Comparison of ENCODE assay signal across 25 cellular contexts in genomic region chr11:28303477-28304191, GRCh38.
A peak's percentile ranks its signal among the peaks of the same experiment; 100 is the strongest.
DNase-seq lines count a peak whose midpoint lies in the region; ATAC-seq, FAIRE-seq and TF ChIP-seq lines count a peak whose summit lies in the region.
"Had no signal": no experiment of that assay in that cellular context is flagged by ENCODE, and none has a peak within 500 bp of the region (broad histone marks: within the 10 kb centered on the region; RNA-seq: fewer than 3 reads in every experiment).

No MANE protein-coding gene starts in this region.

- no peak overlapping the region for H3K27ac Mint-ChIP-seq in astrocyte (ENCODE audit: unreplicated experiment)
- peak overlapping the region; percentile 59 for H3K27ac Mint-ChIP-seq in progenitor cell of endocrine pancreas
- H3K27ac Mint-ChIP-seq: CD4-positive, alpha-beta T cell had no signal

- no peaks in the 10 kb centered on the region for H3K79me2 ChIP-seq in astrocyte (ENCODE audit: insufficient read depth, low read length)

- H3K9me3 Mint-ChIP-seq in astrocyte (ENCODE audit: unreplicated experiment), result no peaks in the 10 kb centered on the region
- no peaks in the 10 kb centered on the region for H3K9me3 Mint-ChIP-seq in progenitor cell of endocrine pancreas (ENCODE audit: low read depth)
- H3K9me3 Mint-ChIP-seq: CD4-positive, alpha-beta T cell had no signal

- ATAC-seq in right cardiac atrium (no peak), GM19463 (IDR thresholded peaks at IDR 0.05; ENCODE audit: unreplicated experiment) (no peak), HG03135 (IDR thresholded peaks at IDR 0.05; ENCODE audit: unreplicated experiment) (no peak)
- ATAC-seq: GM12878 had no signal

- DNase-seq in EL (peak; percentile 9), astrocyte (ENCODE audit: low read depth) (peak; percentile 2), fibroblast of mammary gland (ENCODE audit: low read depth) (peak; percentile 8), progenitor cell of endocrine pancreas (ENCODE audit: low spot score, unreplicated experiment) (no peak), NCI-H2029 treated with DMSO at 0.1 percent for 48 hours (lab: John Stamatoyannopoulos, UW) (no peak), right cardiac atrium (no peak)
- DNase-seq: AML-193; CD4-positive, alpha-beta T cell; DMS53; GDM1; KBM-7; MV-4-11; NCI-H1105; NCI-H146; NCI-H1930; NCI-H446; NCI-H524 treated with DMSO at 0.1 percent for 48 hours; NCI-H774; SK-N-SH; SW 1271 had no signal

- FAIRE-seq in astrocyte (lab: Jason Lieb, UNC), result peak; percentile 34
- FAIRE-seq: A204.1, GM12878 had no signal

- H3K9me3 ChIP-seq in astrocyte (ENCODE audit: insufficient read depth, low read depth, low read length) (no peaks in the 10 kb centered on the region), right cardiac atrium (ENCODE audit: control insufficient read depth, low read length) (no peaks in the 10 kb centered on the region)
- H3K9me3 ChIP-seq: BLaER1 treated with 17β-estradiol and CSF1 and Interleukin-3, amounts not matched to agents 10 nM and 100 nM; SK-N-SH had no signal

- no peaks in the 10 kb centered on the region for H3K4me1 Mint-ChIP-seq in astrocyte (ENCODE audit: low read depth, unreplicated experiment)
- H3K4me1 Mint-ChIP-seq in progenitor cell of endocrine pancreas (ENCODE audit: low read depth), result peaks cover 11% of the 10 kb centered on the region

- WGBS in right cardiac atrium, result 94% methylated on average over 2 of the region's 2 CpGs

- H3K4me3 Mint-ChIP-seq in astrocyte (ENCODE audit: unreplicated experiment) (no peak overlapping the region), progenitor cell of endocrine pancreas (ENCODE audit: low read depth) (no peak overlapping the region)
- H3K4me3 Mint-ChIP-seq: CD4-positive, alpha-beta T cell had no signal

- H3K36me3 Mint-ChIP-seq in astrocyte (ENCODE audit: low read depth, unreplicated experiment) (peaks cover 3% of the 10 kb centered on the region), progenitor cell of endocrine pancreas (ENCODE audit: insufficient read depth) (peaks cover 4% of the 10 kb centered on the region)

- TF ChIP-seq CTCF in astrocyte (IDR thresholded peaks at IDR 0.05; ENCODE audit: insufficient read depth, low read depth, low read length) (no peak), fibroblast of mammary gland (conservative IDR thresholded peaks at IDR 0.05; ENCODE audit: control insufficient read depth, insufficient read depth, low read depth, low read length) (no peak), progenitor cell of endocrine pancreas (IDR thresholded peaks at IDR 0.05; ENCODE audit: unreplicated experiment) (no peak)

- H3K4me1 ChIP-seq in astrocyte (ENCODE audit: insufficient read depth, low read length) (no peaks in the 10 kb centered on the region), right cardiac atrium (ENCODE audit: control insufficient read depth, insufficient read depth, low read length) (no peaks in the 10 kb centered on the region)
- H3K4me1 ChIP-seq: BLaER1 treated with 17β-estradiol and CSF1 and Interleukin-3, amounts not matched to agents 10 nM and 100 nM had no signal

- H3K9ac ChIP-seq in astrocyte (ENCODE audit: low read length), result no peak overlapping the region
- H3K9ac ChIP-seq: BLaER1 treated with 17β-estradiol and CSF1 and Interleukin-3, amounts not matched to agents 10 nM and 100 nM; SK-N-SH had no signal

- no peaks in the 10 kb centered on the region for H3K36me3 ChIP-seq in astrocyte (ENCODE audit: insufficient read depth, low read length)

- H3K4me2 ChIP-seq in astrocyte (ENCODE audit: low read length), result no peak overlapping the region
- H3K4me2 ChIP-seq: BLaER1 treated with 17β-estradiol and CSF1 and Interleukin-3, amounts not matched to agents 10 nM and 100 nM; SK-N-SH had no signal

- no peaks in the 10 kb centered on the region for H4K20me1 ChIP-seq in astrocyte (ENCODE audit: insufficient read depth, low read length)
- H4K20me1 ChIP-seq: BLaER1 treated with 17β-estradiol and CSF1 and Interleukin-3, amounts not matched to agents 10 nM and 100 nM had no signal

- H3K27me3 ChIP-seq in astrocyte (ENCODE audit: insufficient read depth, low read length) (no peaks in the 10 kb centered on the region), right cardiac atrium (ENCODE audit: control insufficient read depth, insufficient read depth) (no peaks in the 10 kb centered on the region)
- H3K27me3 ChIP-seq: BLaER1 treated with 17β-estradiol and CSF1 and Interleukin-3, amounts not matched to agents 10 nM and 100 nM had no signal

- no peak overlapping the region for H2AFZ ChIP-seq in astrocyte (ENCODE audit: low read depth, low read length)

- intact Hi-C loops in right cardiac atrium (cut with DNase I), result no loop called here

- no peaks in the 10 kb centered on the region for H3K27me3 Mint-ChIP-seq in astrocyte (ENCODE audit: low read depth, unreplicated experiment)
- H3K27me3 Mint-ChIP-seq in progenitor cell of endocrine pancreas, result no peaks in the 10 kb centered on the region
- H3K27me3 Mint-ChIP-seq: CD4-positive, alpha-beta T cell had no signal

- H3K27ac ChIP-seq in astrocyte (ENCODE audit: low read depth, low read length) (no peak overlapping the region), right cardiac atrium (ENCODE audit: low read length) (no peak overlapping the region)
- H3K27ac ChIP-seq: BLaER1 treated with 17β-estradiol and CSF1 and Interleukin-3, amounts not matched to agents 10 nM and 100 nM had no signal

- H3K4me3 ChIP-seq in astrocyte (ENCODE audit: insufficient read depth, low read depth, low read length), result no peak overlapping the region
- H3K4me3 ChIP-seq in fibroblast of mammary gland (ENCODE audit: control insufficient read depth, low read depth, low read length), result no peak overlapping the region
- H3K4me3 ChIP-seq in right cardiac atrium (ENCODE audit: low read length), result no peak overlapping the region
- H3K4me3 ChIP-seq: BLaER1 treated with 17β-estradiol and CSF1 and Interleukin-3, amounts not matched to agents 10 nM and 100 nM; GM12878 had no signal

Comparison
In these comparisons a context has a peak if more than half of its experiments do, and no peak if none do; other contexts are left out.
1. DNase-seq: peak in EL (single experiment), astrocyte (single experiment) and fibroblast of mammary gland (single experiment); none in progenitor cell of endocrine pancreas (single experiment), NCI-H2029 treated with DMSO at 0.1 percent for 48 hours (single experiment) and right cardiac atrium (0 of 3).